8 cellular contexts compared by ENCODE assay signal in genomic region chr11:117950999-117951961, GRCh38. TPM values are rescaled to one million over a fixed set of nuclear protein-coding genes. Genes with fewer than 3 reads are reported as not detected.
A peak's percentile ranks its signal among the peaks of the same experiment; 100 is the strongest.
DNase-seq lines count a peak whose midpoint lies in the region; ATAC-seq, FAIRE-seq and TF ChIP-seq lines count a peak whose summit lies in the region.
"Had no signal": no experiment of that assay in that cellular context is flagged by ENCODE, and none has a peak within 500 bp of the region (broad histone marks: within the 10 kb centered on the region; RNA-seq: fewer than 3 reads in every experiment).

No MANE protein-coding gene starts in this region.

- no peaks in the 10 kb centered on the region for H3K27me3 ChIP-seq in right lobe of liver
- H3K27me3 ChIP-seq in HepG2 (ENCODE audit: control insufficient read depth in 1 of 2, insufficient read depth in 2 of 2, low read length in 2 of 2): peaks cover 3 to 19% of the 10 kb centered on the region in 2 experiments; a peak in 2 of 5 replicates

- 70% methylated on average over 7 of the region's 15 CpGs for WGBS in right lobe of liver (ENCODE audit: insufficient coverage, low coverage, low lambda C conversion rate, missing lambda C conversion rate)
- WGBS in HepG2 (ENCODE audit: low lambda C conversion rate): 19% methylated on average over 9 of the region's 15 CpGs

- POLR2A ChIA-PET in HepG2 (lab: Yijun Ruan, JAX): no interaction called here

- no peaks in the 10 kb centered on the region for H3K79me2 ChIP-seq in HepG2 (ENCODE audit: insufficient read depth, low read length)

- no peak overlapping the region for H2AFZ ChIP-seq in HepG2 (ENCODE audit: low read length)

- TF ChIP-seq CTCF in right lobe of liver (IDR thresholded peaks at IDR 0.05): no peak
- TF ChIP-seq CTCF in HepG2 (CRISPR knock-in tag; IDR thresholded peaks at IDR 0.05): no peak

- no peak for FAIRE-seq in HepG2 (lab: Jason Lieb, UNC)

- no peak for TF ChIP-seq EP300 in HepG2 (IDR thresholded peaks at IDR 0.05; ENCODE audit: low read depth in 2 of 2, low read length in 2 of 2)
- TF ChIP-seq EP300 in HepG2 (CRISPR knock-in tag; IDR thresholded peaks at IDR 0.05; ENCODE audit: borderline replicate concordance): no peak

- H3K36me3 ChIP-seq in right lobe of liver (no peaks in the 10 kb centered on the region), HepG2 (replicated peaks in 1 of 2; ENCODE audit: control insufficient read depth in 1 of 2, insufficient read depth in 2 of 2, low read length in 2 of 2) (no peaks in the 10 kb centered on the region)

- DNase-seq in NAMALWA (ENCODE audit: low spot score): peak; percentile 69
- DNase-seq in activated effector memory CD4-positive, alpha-beta T cell treated with Interleukin-2 at 50 U/mL for 16 hours: peak; percentile 46
- DNase-seq in right lobe of liver: no peak
- DNase-seq in HepG2 (ENCODE audit: low spot score): no peak

- TF ChIP-seq RAD21 in HepG2 (CRISPR knock-in tag; IDR thresholded peaks at IDR 0.05): no peak

- peak overlapping the region in 13 of 21 experiments; percentile 22 to 91 (median 51) for H3K27ac ChIP-seq in skin epidermis
- H3K27ac ChIP-seq in right lobe of liver: no peak overlapping the region
- no peak overlapping the region for H3K27ac ChIP-seq in HepG2 (ENCODE audit: extremely low read length, insufficient read depth, low read length)

- H3K4me3 ChIP-seq in skin epidermis: no peak overlapping the region
- H3K4me3 ChIP-seq in right lobe of liver: no peak overlapping the region
- no peak overlapping the region for H3K4me3 ChIP-seq in HepG2 (replicated peaks in 1 of 3; ENCODE audit: insufficient read depth in 1 of 3, low read depth in 2 of 3, low read length in 3 of 3)

- no peak overlapping the region for H3K9ac ChIP-seq in HepG2 (ENCODE audit: insufficient read depth, low read depth, low read length)

- in situ Hi-C loops in HepG2 (cut with HindIII; ENCODE audit: extremely low pct_ligation_motif_present, low pct_unique_long_range_greater_than_20kb): no loop called here

- no peak for TF ChIP-seq POLR2A in right lobe of liver (IDR thresholded peaks at IDR 0.05)
- TF ChIP-seq POLR2A in HepG2 (IDR thresholded peaks at IDR 0.05; ENCODE audit: insufficient read depth in 1 of 2, low read depth in 2 of 2, low read length in 2 of 2): no peak

- no peaks in the 10 kb centered on the region for H3K4me1 ChIP-seq in right lobe of liver
- H3K4me1 ChIP-seq in HepG2 (ENCODE audit: insufficient read depth, low read length): 0 out of 2 replicates have a peak, but pooled peaks cover 6% of the 10 kb centered on the region

- peak; percentile 45 for ATAC-seq in GM18907 (IDR thresholded peaks at IDR 0.05; ENCODE audit: unreplicated experiment)
- no peak for ATAC-seq in right lobe of liver
- no peak for ATAC-seq in HepG2
- ATAC-seq in HG02571 (IDR thresholded peaks at IDR 0.05; ENCODE audit: unreplicated experiment): no peak

- CTCF ChIA-PET in HepG2 (lab: Yijun Ruan, JAX; ENCODE audit: low intra/inter-chr PET ratio, low total read pairs): no interaction called here

- H4K20me1 ChIP-seq in HepG2 (ENCODE audit: insufficient read depth, low read length): no peaks in the 10 kb centered on the region

- intact Hi-C loops in right lobe of liver (cut with DNase I): no loop called here
- intact Hi-C loops in HepG2 (cut with micrococcal nuclease; ENCODE audit: unreplicated experiment): no loop called here

- BruUV-seq in HepG2 (replicated peaks; lab: Mats Ljungman, UMichigan): no TSS peak

- H3K9me3 ChIP-seq in right lobe of liver: no peaks in the 10 kb centered on the region
- H3K9me3 ChIP-seq in HepG2 (ENCODE audit: low read length): no peaks in the 10 kb centered on the region

- H3K4me2 ChIP-seq in HepG2 (ENCODE audit: low read depth, low read length): no peak overlapping the region

TF ChIP-seq in HepG2, 621 proteins besides CTCF, POLR2A, EP300 and RAD21:
- no peak for TF ChIP-seq HNRNPL (IDR thresholded peaks at IDR 0.05; ENCODE audit: low read depth, low read length)
- no peak for TF ChIP-seq NCOA5 (CRISPR knock-in tag; IDR thresholded peaks at IDR 0.05)
- TF ChIP-seq KDM3A (CRISPR knock-in tag; IDR thresholded peaks at IDR 0.05; ENCODE audit: low read depth): no peak

RNA-seq across cellular contexts. Expression of gene TMPRSS13, which starts 22.1 kb away (rescaled TPM):
- total RNA-seq in right lobe of liver (under 1 TPM in 3 of 6 experiments, not detected in 3; 0.09 to 0.61 (median 0.12) TPM), HepG2 (2016; rRNA removed; fragmentation: Illumina TruSeq; extraction: Trizol) (not detected in 2 replicates)
- not detected in 2 replicates for total RNA-seq in HepG2 (2016; cell fraction: cytosol; rRNA removed; fragmentation: Illumina TruSeq; extraction: Trizol; ENCODE audit: low read depth)
- total RNA-seq in HepG2 (2016; cell fraction: insoluble cytoplasmic fraction; rRNA removed; fragmentation: Illumina TruSeq; extraction: Trizol): not detected in 2 replicates
- total RNA-seq in HepG2 (2016; cell fraction: membrane; rRNA removed; fragmentation: Illumina TruSeq; extraction: Trizol): not detected in 2 replicates
- total RNA-seq in HepG2 (2016; cell fraction: nucleus; rRNA removed; fragmentation: Illumina TruSeq; extraction: Trizol): not detected in 2 replicates
- polyA plus RNA-seq in HepG2 (2011; rRNA removed): not detected in 2 replicates
- polyA plus RNA-seq in HepG2 (2011; cell fraction: cytosol; rRNA removed): not detected in 2 replicates
- polyA plus RNA-seq in HepG2 (2011; cell fraction: nucleus; rRNA removed): not detected in 2 replicates
- polyA plus RNA-seq in HepG2 (2012): not detected in 2 replicates
- not detected in 2 replicates for polyA plus RNA-seq in HepG2 (2016; cell fraction: cytosol; fragmentation: Illumina TruSeq; extraction: Trizol; ENCODE audit: low read depth)
- polyA plus RNA-seq in HepG2 (2016; cell fraction: insoluble cytoplasmic fraction; fragmentation: Illumina TruSeq; extraction: Trizol; ENCODE audit: low read depth): not detected in 2 replicates
- polyA plus RNA-seq in HepG2 (2016; cell fraction: membrane; fragmentation: Illumina TruSeq; extraction: Trizol; ENCODE audit: low read depth): not detected in 2 replicates
- not detected in 2 replicates for polyA plus RNA-seq in HepG2 (2016; cell fraction: nucleus; fragmentation: Illumina TruSeq; extraction: Trizol; ENCODE audit: insufficient read depth, low read depth)
- polyA minus RNA-seq in HepG2 (2011; rRNA and poly(A)+ RNA removed; ENCODE audit: low replicate concordance): not detected in 2 replicates
- not detected in 2 replicates for polyA minus RNA-seq in HepG2 (2011; cell fraction: cytosol; rRNA and poly(A)+ RNA removed)
- not detected in 2 replicates for polyA minus RNA-seq in HepG2 (2011; cell fraction: nucleus; rRNA and poly(A)+ RNA removed)

RNA-seq across cellular contexts. Expression of gene IL10RA, which starts 34.9 kb away (rescaled TPM):
- total RNA-seq in right lobe of liver (10 to 100 TPM in 2 of 6 experiments, 1 to 10 TPM in 4; 4.9 to 17.9 (median 7.4) TPM), HepG2 (2016; rRNA removed; fragmentation: Illumina TruSeq; extraction: Trizol) (not detected in 2 replicates)
- total RNA-seq in HepG2 (2016; cell fraction: cytosol; rRNA removed; fragmentation: Illumina TruSeq; extraction: Trizol; ENCODE audit: low read depth): not detected in 2 replicates
- total RNA-seq in HepG2 (2016; cell fraction: insoluble cytoplasmic fraction; rRNA removed; fragmentation: Illumina TruSeq; extraction: Trizol): not detected in 2 replicates
- not detected in 2 replicates for total RNA-seq in HepG2 (2016; cell fraction: membrane; rRNA removed; fragmentation: Illumina TruSeq; extraction: Trizol)
- total RNA-seq in HepG2 (2016; cell fraction: nucleus; rRNA removed; fragmentation: Illumina TruSeq; extraction: Trizol): not detected in 2 replicates
- polyA plus RNA-seq in HepG2 (2011; rRNA removed): 0.03 TPM in 1 of 2 replicates, not detected in the other
- 0.01 TPM in 1 of 2 replicates, not detected in the other for polyA plus RNA-seq in HepG2 (2011; cell fraction: cytosol; rRNA removed)
- polyA plus RNA-seq in HepG2 (2011; cell fraction: nucleus; rRNA removed): 0.07 TPM in 1 of 2 replicates, not detected in the other
- 0.29 TPM in 1 of 2 replicates, not detected in the other for polyA plus RNA-seq in HepG2 (2012)
- not detected in 2 replicates for polyA plus RNA-seq in HepG2 (2016; cell fraction: cytosol; fragmentation: Illumina TruSeq; extraction: Trizol; ENCODE audit: low read depth)
- not detected in 2 replicates for polyA plus RNA-seq in HepG2 (2016; cell fraction: insoluble cytoplasmic fraction; fragmentation: Illumina TruSeq; extraction: Trizol; ENCODE audit: low read depth)
- polyA plus RNA-seq in HepG2 (2016; cell fraction: membrane; fragmentation: Illumina TruSeq; extraction: Trizol; ENCODE audit: low read depth): not detected in 2 replicates
- not detected in 2 replicates for polyA plus RNA-seq in HepG2 (2016; cell fraction: nucleus; fragmentation: Illumina TruSeq; extraction: Trizol; ENCODE audit: insufficient read depth, low read depth)
- 1.2 TPM in 1 of 2 replicates, not detected in the other for polyA minus RNA-seq in HepG2 (2011; rRNA and poly(A)+ RNA removed; ENCODE audit: low replicate concordance)
- not detected in 2 replicates for polyA minus RNA-seq in HepG2 (2011; cell fraction: cytosol; rRNA and poly(A)+ RNA removed)
- polyA minus RNA-seq in HepG2 (2011; cell fraction: nucleus; rRNA and poly(A)+ RNA removed): not detected in 2 replicates
- total RNA-seq: SK-MEL-5 had no signal

Comparison
In these comparisons a context has a peak if more than half of its experiments do, and no peak if none do; other contexts are left out.
1. DNase-seq: peak in NAMALWA (single experiment) and activated effector memory CD4-positive, alpha-beta T cell treated with Interleukin-2 at 50 U/mL for 16 hours (single experiment); none in right lobe of liver (0 of 3) and HepG2 (single experiment).
2. H3K27ac ChIP-seq: peak in skin epidermis (13 of 21); none in right lobe of liver (0 of 3) and HepG2 (single experiment).